In the genomic region with DNA sequence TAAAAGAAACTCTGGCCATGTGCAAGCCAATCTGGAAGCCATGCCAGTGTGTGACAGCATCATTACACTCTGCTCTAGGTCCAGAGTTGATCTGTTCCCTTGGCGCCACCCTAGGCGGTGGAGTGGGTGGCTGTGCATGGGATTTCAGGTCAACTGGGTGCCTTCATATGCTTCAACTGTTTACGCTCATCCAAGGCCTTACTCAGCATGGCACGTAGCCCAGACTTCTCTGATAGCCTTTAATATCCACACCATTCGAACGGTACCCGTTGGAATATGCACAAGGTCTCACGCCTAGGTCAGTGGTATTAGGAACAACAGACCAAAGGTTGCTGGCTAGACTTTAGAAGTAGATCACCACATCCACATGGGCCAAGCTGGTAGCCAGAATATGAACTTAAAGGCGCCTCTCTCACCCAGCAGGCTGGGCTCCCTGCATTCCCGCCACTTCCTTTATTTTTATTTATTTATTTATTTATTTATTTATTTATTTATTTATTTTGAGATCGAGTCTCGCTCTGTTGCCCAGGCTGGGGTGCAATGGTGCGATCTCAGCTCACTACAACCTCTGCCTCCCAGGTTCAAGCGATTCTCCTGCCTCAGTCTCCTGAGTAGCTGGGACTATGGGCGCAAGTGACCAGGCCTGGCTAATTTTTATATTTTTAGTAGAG, we compare ENCODE assay signal across 1 cellular context.
TF ChIP-seq lines count a peak whose summit lies in the region.

No MANE protein-coding gene starts in this region.

TF ChIP-seq in HepG2, 621 proteins besides CTCF, POLR2A, EP300 and RAD21:
- TF ChIP-seq ZNF292 (CRISPR knock-in tag; IDR thresholded peaks at IDR 0.05; ENCODE audit: borderline replicate concordance, low read depth) (peak; percentile 25; the same call in 1 of the 2 replicates), SAP130 (CRISPR knock-in tag; IDR thresholded peaks at IDR 0.05; ENCODE audit: low read depth) (0 out of 2 replicates have a peak, but pooled peaks have one; percentile 16), ARNTL (CRISPR knock-in tag; IDR thresholded peaks at IDR 0.05) (0 out of 2 replicates have a peak, but pooled peaks have one; percentile 12), HNF4A (CRISPR knock-in tag; IDR thresholded peaks at IDR 0.05) (peak; percentile 59; the same call in 1 of the 2 replicates), TGIF2 (CRISPR knock-in tag; IDR thresholded peaks at IDR 0.05) (no peak), SALL1 (CRISPR knock-in tag; IDR thresholded peaks at IDR 0.05) (peak; percentile 35; the same call in 1 of the 2 replicates), HOXD1 (CRISPR knock-in tag; IDR thresholded peaks at IDR 0.05) (no peak), MYC (CRISPR knock-in tag; IDR thresholded peaks at IDR 0.05; ENCODE audit: borderline replicate concordance) (peak; percentile 26; the same call in 1 of the 2 replicates), TCF7L2 (IDR thresholded peaks at IDR 0.05; ENCODE audit: low read depth, low read length) (no peak), LCORL (IDR thresholded peaks at IDR 0.05) (no peak), LCORL (CRISPR knock-in tag; IDR thresholded peaks at IDR 0.05) (no peak), SRY (CRISPR knock-in tag; IDR thresholded peaks at IDR 0.05) (no peak), PITX1 (CRISPR knock-in tag; IDR thresholded peaks at IDR 0.05) (0 out of 2 replicates have a peak, but pooled peaks have one; percentile 23)
- TF ChIP-seq, protein P1, sequence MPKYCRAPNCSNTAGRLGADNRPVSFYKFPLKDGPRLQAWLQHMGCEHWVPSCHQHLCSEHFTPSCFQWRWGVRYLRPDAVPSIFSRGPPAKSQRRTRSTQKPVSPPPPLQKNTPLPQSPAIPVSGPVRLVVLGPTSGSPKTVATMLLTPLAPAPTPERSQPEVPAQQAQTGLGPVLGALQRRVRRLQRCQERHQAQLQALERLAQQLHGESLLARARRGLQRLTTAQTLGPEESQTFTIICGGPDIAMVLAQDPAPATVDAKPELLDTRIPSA (CRISPR knock-in tag; IDR thresholded peaks at IDR 0.05; ENCODE audit: borderline replicate concordance) = no peak
- TF ChIP-seq, protein P2, sequence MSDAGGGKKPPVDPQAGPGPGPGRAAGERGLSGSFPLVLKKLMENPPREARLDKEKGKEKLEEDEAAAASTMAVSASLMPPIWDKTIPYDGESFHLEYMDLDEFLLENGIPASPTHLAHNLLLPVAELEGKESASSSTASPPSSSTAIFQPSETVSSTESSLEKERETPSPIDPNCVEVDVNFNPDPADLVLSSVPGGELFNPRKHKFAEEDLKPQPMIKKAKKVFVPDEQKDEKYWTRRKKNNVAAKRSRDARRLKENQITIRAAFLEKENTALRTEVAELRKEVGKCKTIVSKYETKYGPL (CRISPR knock-in tag; IDR thresholded peaks at IDR 0.05) = no peak
- TF ChIP-seq, protein P3, sequence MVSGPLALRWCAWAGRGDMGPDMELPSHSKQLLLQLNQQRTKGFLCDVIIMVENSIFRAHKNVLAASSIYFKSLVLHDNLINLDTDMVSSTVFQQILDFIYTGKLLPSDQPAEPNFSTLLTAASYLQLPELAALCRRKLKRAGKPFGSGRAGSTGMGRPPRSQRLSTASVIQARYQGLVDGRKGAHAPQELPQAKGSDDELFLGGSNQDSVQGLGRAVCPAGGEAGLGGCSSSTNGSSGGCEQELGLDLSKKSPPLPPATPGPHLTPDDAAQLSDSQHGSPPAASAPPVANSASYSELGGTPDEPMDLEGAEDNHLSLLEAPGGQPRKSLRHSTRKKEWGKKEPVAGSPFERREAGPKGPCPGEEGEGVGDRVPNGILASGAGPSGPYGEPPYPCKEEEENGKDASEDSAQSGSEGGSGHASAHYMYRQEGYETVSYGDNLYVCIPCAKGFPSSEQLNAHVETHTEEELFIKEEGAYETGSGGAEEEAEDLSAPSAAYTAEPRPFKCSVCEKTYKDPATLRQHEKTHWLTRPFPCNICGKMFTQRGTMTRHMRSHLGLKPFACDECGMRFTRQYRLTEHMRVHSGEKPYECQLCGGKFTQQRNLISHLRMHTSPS (CRISPR knock-in tag; IDR thresholded peaks at IDR 0.05; ENCODE audit: low read depth) = 0 out of 2 replicates have a peak, but pooled peaks have one; percentile 24
- TF ChIP-seq, protein P4, sequence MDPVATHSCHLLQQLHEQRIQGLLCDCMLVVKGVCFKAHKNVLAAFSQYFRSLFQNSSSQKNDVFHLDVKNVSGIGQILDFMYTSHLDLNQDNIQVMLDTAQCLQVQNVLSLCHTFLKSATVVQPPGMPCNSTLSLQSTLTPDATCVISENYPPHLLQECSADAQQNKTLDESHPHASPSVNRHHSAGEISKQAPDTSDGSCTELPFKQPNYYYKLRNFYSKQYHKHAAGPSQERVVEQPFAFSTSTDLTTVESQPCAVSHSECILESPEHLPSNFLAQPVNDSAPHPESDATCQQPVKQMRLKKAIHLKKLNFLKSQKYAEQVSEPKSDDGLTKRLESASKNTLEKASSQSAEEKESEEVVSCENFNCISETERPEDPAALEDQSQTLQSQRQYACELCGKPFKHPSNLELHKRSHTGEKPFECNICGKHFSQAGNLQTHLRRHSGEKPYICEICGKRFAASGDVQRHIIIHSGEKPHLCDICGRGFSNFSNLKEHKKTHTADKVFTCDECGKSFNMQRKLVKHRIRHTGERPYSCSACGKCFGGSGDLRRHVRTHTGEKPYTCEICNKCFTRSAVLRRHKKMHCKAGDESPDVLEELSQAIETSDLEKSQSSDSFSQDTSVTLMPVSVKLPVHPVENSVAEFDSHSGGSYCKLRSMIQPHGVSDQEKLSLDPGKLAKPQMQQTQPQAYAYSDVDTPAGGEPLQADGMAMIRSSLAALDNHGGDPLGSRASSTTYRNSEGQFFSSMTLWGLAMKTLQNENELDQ (CRISPR knock-in tag; IDR thresholded peaks at IDR 0.05; ENCODE audit: borderline replicate concordance) = no peak
